In the genomic region with DNA sequence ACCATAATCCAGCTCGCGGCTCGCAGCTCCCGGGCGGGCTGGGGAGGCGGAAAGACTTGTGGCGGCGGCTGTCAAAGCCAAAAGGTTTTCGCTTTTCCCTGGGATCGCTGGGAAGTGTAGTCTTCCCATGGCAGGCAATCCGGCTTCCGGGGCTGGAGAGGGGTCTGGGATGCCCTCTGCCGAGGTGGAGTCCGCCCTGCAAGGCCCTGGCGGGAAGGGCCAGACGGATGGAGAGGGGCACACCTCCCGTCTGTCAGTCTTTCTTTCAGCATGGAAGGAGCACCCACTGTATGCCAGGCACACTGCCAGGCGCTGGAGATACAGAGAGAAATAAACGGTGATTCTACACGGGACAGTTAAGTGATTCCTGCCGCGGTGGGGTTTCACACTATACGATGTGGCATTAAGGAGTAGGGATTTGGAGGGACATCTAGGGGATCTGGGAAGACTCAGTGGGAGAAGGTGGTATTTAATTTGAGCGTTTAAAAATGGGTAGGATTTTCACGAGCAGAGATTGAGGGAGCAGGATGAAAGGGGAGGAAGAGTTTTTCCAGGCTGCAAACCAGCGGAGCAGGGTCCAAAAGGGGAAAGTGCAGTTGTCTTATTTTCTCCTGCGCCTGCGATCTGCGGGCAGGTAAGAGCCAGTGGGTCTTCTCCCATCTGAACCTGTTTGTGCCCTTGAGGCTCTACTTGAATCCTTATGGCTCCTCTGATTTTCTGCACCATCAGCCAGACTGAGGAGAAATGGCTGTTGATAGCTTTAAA, we compare ENCODE assay signal across 1 cellular context.
TF ChIP-seq lines count a peak whose summit lies in the region.

A gene (minus strand): TSS at position 60 of the 765 bp plus-strand sequence. CDS start 461 bp downstream, outside the sequence.

TF ChIP-seq in HepG2, 621 proteins besides CTCF, POLR2A, EP300 and RAD21 (continued from another document and continues in another):
- TF ChIP-seq, protein P1, sequence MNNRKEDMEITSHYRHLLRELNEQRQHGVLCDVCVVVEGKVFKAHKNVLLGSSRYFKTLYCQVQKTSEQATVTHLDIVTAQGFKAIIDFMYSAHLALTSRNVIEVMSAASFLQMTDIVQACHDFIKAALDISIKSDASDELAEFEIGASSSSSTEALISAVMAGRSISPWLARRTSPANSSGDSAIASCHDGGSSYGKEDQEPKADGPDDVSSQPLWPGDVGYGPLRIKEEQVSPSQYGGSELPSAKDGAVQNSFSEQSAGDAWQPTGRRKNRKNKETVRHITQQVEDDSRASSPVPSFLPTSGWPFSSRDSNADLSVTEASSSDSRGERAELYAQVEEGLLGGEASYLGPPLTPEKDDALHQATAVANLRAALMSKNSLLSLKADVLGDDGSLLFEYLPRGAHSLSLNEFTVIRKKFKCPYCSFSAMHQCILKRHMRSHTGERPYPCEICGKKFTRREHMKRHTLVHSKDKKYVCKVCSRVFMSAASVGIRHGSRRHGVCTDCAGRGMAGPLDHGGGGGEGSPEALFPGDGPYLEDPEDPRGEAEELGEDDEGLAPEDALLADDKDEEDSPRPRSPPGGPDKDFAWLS (CRISPR knock-in tag; IDR thresholded peaks at IDR 0.05; ENCODE audit: borderline replicate concordance) = no peak
- TF ChIP-seq CHD2 (IDR thresholded peaks at IDR 0.05; ENCODE audit: low read depth, low read length) (no peak), MTA3 (CRISPR knock-in tag; IDR thresholded peaks at IDR 0.05) (no peak), KLF16 (CRISPR knock-in tag; IDR thresholded peaks at IDR 0.05) (no peak; a peak in 1 of 4 replicates), SRSF4 (IDR thresholded peaks at IDR 0.05; ENCODE audit: low read depth, low read length, poor library complexity, severe bottlenecking) (no peak), ZNF891 (CRISPR knock-in tag; IDR thresholded peaks at IDR 0.05) (peak; percentile 33; the same call in 1 of the 2 replicates), MAFG (CRISPR knock-in tag; IDR thresholded peaks at IDR 0.05) (no peak), NONO (IDR thresholded peaks at IDR 0.05) (no peak), NONO (CRISPR knock-in tag; conservative IDR thresholded peaks at IDR 0.05) (peak; percentile 54; the same call in 1 of the 2 replicates), MEIS1 (CRISPR knock-in tag; IDR thresholded peaks at IDR 0.05; ENCODE audit: borderline replicate concordance) (0 out of 2 replicates have a peak, but pooled peaks have one; percentile 20), ARNT (IDR thresholded peaks at IDR 0.05) (no peak), ZNF329 (CRISPR knock-in tag; IDR thresholded peaks at IDR 0.05; ENCODE audit: low read depth) (no peak), ZFYVE20 (CRISPR knock-in tag; IDR thresholded peaks at IDR 0.05; ENCODE audit: borderline replicate concordance, low read depth) (no peak), SMAD3 (CRISPR knock-in tag; IDR thresholded peaks at IDR 0.05) (peak; percentile 49; the same call in 1 of the 2 replicates), ZNF382 (CRISPR knock-in tag; IDR thresholded peaks at IDR 0.05; ENCODE audit: borderline replicate concordance) (no peak), ZFX (CRISPR knock-in tag; IDR thresholded peaks at IDR 0.05; ENCODE audit: low read depth) (peak; percentile 69), ZNF781 (CRISPR knock-in tag; IDR thresholded peaks at IDR 0.05; ENCODE audit: borderline replicate concordance, not compliant biosample characterization) (no peak), ZNF33B (CRISPR knock-in tag; IDR thresholded peaks at IDR 0.05) (no peak), SOX5 (CRISPR knock-in tag; IDR thresholded peaks at IDR 0.05; ENCODE audit: borderline replicate concordance) (0 out of 2 replicates have a peak, but pooled peaks have one; percentile 19), GABPA (IDR thresholded peaks at IDR 0.05; ENCODE audit: low read depth, low read length) (peak; percentile 72), GABPA (CRISPR knock-in tag; IDR thresholded peaks at IDR 0.05; ENCODE audit: low read depth) (peak; percentile 94), JDP2 (CRISPR knock-in tag; IDR thresholded peaks at IDR 0.05; ENCODE audit: borderline replicate concordance) (no peak), MED1 (CRISPR knock-in tag; IDR thresholded peaks at IDR 0.05) (peak; percentile 35), FOXM1 (CRISPR knock-in tag; IDR thresholded peaks at IDR 0.05) (no peak), MATR3 (CRISPR knock-in tag; IDR thresholded peaks at IDR 0.05) (no peak), RFXAP (CRISPR knock-in tag; IDR thresholded peaks at IDR 0.05; ENCODE audit: borderline replicate concordance) (0 out of 2 replicates have a peak, but pooled peaks have one; percentile 27), NFE2L2 (IDR thresholded peaks at IDR 0.05; ENCODE audit: low read length) (no peak), SP2 (CRISPR knock-in tag; IDR thresholded peaks at IDR 0.05) (peak; percentile 53), ZNF251 (CRISPR knock-in tag; IDR thresholded peaks at IDR 0.05) (no peak), ONECUT2 (CRISPR knock-in tag; IDR thresholded peaks at IDR 0.05) (no peak), REPIN1 (CRISPR knock-in tag; IDR thresholded peaks at IDR 0.05; ENCODE audit: borderline replicate concordance, low read depth) (peak; percentile 36; the same call in 1 of the 2 replicates), ZNF547 (CRISPR knock-in tag; IDR thresholded peaks at IDR 0.05) (no peak), ZNF83 (CRISPR knock-in tag; IDR thresholded peaks at IDR 0.05; ENCODE audit: borderline replicate concordance) (no peak), SNAI1 (CRISPR knock-in tag; IDR thresholded peaks at IDR 0.05; ENCODE audit: borderline replicate concordance) (0 out of 2 replicates have a peak, but pooled peaks have one; percentile 50)
- TF ChIP-seq, protein P2, sequence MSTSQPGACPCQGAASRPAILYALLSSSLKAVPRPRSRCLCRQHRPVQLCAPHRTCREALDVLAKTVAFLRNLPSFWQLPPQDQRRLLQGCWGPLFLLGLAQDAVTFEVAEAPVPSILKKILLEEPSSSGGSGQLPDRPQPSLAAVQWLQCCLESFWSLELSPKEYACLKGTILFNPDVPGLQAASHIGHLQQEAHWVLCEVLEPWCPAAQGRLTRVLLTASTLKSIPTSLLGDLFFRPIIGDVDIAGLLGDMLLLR (CRISPR knock-in tag; IDR thresholded peaks at IDR 0.05) = peak; percentile 62; the same call in 1 of the 2 replicates
- TF ChIP-seq, protein P3, sequence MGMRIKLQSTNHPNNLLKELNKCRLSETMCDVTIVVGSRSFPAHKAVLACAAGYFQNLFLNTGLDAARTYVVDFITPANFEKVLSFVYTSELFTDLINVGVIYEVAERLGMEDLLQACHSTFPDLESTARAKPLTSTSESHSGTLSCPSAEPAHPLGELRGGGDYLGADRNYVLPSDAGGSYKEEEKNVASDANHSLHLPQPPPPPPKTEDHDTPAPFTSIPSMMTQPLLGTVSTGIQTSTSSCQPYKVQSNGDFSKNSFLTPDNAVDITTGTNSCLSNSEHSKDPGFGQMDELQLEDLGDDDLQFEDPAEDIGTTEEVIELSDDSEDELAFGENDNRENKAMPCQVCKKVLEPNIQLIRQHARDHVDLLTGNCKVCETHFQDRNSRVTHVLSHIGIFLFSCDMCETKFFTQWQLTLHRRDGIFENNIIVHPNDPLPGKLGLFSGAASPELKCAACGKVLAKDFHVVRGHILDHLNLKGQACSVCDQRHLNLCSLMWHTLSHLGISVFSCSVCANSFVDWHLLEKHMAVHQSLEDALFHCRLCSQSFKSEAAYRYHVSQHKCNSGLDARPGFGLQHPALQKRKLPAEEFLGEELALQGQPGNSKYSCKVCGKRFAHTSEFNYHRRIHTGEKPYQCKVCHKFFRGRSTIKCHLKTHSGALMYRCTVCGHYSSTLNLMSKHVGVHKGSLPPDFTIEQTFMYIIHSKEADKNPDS (CRISPR knock-in tag; IDR thresholded peaks at IDR 0.05) = no peak
- TF ChIP-seq, protein P4, sequence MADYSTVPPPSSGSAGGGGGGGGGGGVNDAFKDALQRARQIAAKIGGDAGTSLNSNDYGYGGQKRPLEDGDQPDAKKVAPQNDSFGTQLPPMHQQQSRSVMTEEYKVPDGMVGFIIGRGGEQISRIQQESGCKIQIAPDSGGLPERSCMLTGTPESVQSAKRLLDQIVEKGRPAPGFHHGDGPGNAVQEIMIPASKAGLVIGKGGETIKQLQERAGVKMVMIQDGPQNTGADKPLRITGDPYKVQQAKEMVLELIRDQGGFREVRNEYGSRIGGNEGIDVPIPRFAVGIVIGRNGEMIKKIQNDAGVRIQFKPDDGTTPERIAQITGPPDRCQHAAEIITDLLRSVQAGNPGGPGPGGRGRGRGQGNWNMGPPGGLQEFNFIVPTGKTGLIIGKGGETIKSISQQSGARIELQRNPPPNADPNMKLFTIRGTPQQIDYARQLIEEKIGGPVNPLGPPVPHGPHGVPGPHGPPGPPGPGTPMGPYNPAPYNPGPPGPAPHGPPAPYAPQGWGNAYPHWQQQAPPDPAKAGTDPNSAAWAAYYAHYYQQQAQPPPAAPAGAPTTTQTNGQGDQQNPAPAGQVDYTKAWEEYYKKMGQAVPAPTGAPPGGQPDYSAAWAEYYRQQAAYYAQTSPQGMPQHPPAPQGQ (CRISPR knock-in tag; IDR thresholded peaks at IDR 0.05; ENCODE audit: borderline replicate concordance) = no peak; the same call in 1 of the 2 replicates
- TF ChIP-seq, protein P5, sequence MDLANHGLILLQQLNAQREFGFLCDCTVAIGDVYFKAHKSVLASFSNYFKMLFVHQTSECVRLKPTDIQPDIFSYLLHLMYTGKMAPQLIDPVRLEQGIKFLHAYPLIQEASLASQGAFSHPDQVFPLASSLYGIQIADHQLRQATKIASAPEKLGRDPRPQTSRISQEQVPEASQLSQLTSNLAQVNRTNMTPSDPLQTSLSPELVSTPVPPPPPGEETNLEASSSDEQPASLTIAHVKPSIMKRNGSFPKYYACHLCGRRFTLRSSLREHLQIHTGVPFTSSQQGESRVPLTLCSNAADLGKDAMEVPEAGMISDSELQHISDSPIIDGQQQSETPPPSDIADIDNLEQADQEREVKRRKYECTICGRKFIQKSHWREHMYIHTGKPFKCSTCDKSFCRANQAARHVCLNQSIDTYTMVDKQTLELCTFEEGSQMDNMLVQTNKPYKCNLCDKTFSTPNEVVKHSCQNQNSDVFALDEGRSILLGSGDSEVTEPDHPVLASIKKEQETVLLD (CRISPR knock-in tag; IDR thresholded peaks at IDR 0.05; ENCODE audit: low read depth) = no peak
- TF ChIP-seq, protein P6, sequence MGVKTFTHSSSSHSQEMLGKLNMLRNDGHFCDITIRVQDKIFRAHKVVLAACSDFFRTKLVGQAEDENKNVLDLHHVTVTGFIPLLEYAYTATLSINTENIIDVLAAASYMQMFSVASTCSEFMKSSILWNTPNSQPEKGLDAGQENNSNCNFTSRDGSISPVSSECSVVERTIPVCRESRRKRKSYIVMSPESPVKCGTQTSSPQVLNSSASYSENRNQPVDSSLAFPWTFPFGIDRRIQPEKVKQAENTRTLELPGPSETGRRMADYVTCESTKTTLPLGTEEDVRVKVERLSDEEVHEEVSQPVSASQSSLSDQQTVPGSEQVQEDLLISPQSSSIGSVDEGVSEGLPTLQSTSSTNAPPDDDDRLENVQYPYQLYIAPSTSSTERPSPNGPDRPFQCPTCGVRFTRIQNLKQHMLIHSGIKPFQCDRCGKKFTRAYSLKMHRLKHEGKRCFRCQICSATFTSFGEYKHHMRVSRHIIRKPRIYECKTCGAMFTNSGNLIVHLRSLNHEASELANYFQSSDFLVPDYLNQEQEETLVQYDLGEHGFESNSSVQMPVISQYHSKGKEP (CRISPR knock-in tag; IDR thresholded peaks at IDR 0.05) = 0 out of 2 replicates have a peak, but pooled peaks have one; percentile 29
- TF ChIP-seq, protein P7, sequence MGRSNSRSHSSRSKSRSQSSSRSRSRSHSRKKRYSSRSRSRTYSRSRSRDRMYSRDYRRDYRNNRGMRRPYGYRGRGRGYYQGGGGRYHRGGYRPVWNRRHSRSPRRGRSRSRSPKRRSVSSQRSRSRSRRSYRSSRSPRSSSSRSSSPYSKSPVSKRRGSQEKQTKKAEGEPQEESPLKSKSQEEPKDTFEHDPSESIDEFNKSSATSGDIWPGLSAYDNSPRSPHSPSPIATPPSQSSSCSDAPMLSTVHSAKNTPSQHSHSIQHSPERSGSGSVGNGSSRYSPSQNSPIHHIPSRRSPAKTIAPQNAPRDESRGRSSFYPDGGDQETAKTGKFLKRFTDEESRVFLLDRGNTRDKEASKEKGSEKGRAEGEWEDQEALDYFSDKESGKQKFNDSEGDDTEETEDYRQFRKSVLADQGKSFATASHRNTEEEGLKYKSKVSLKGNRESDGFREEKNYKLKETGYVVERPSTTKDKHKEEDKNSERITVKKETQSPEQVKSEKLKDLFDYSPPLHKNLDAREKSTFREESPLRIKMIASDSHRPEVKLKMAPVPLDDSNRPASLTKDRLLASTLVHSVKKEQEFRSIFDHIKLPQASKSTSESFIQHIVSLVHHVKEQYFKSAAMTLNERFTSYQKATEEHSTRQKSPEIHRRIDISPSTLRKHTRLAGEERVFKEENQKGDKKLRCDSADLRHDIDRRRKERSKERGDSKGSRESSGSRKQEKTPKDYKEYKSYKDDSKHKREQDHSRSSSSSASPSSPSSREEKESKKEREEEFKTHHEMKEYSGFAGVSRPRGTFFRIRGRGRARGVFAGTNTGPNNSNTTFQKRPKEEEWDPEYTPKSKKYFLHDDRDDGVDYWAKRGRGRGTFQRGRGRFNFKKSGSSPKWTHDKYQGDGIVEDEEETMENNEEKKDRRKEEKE (IDR thresholded peaks at IDR 0.05) = no peak
- TF ChIP-seq, protein P8, sequence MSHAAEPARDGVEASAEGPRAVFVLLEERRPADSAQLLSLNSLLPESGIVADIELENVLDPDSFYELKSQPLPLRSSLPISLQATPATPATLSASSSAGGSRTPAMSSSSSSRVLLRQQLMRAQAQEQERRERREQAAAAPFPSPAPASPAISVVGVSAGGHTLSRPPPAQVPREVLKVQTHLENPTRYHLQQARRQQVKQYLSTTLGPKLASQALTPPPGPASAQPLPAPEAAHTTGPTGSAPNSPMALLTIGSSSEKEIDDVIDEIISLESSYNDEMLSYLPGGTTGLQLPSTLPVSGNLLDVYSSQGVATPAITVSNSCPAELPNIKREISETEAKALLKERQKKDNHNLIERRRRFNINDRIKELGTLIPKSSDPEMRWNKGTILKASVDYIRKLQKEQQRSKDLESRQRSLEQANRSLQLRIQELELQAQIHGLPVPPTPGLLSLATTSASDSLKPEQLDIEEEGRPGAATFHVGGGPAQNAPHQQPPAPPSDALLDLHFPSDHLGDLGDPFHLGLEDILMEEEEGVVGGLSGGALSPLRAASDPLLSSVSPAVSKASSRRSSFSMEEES (CRISPR knock-in tag; IDR thresholded peaks at IDR 0.05) = no peak
- TF ChIP-seq, protein P9, sequence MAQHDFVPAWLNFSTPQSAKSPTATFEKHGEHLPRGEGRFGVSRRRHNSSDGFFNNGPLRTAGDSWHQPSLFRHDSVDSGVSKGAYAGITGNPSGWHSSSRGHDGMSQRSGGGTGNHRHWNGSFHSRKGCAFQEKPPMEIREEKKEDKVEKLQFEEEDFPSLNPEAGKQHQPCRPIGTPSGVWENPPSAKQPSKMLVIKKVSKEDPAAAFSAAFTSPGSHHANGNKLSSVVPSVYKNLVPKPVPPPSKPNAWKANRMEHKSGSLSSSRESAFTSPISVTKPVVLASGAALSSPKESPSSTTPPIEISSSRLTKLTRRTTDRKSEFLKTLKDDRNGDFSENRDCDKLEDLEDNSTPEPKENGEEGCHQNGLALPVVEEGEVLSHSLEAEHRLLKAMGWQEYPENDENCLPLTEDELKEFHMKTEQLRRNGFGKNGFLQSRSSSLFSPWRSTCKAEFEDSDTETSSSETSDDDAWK (CRISPR knock-in tag; IDR thresholded peaks at IDR 0.05) = no peak
- TF ChIP-seq, protein P10, sequence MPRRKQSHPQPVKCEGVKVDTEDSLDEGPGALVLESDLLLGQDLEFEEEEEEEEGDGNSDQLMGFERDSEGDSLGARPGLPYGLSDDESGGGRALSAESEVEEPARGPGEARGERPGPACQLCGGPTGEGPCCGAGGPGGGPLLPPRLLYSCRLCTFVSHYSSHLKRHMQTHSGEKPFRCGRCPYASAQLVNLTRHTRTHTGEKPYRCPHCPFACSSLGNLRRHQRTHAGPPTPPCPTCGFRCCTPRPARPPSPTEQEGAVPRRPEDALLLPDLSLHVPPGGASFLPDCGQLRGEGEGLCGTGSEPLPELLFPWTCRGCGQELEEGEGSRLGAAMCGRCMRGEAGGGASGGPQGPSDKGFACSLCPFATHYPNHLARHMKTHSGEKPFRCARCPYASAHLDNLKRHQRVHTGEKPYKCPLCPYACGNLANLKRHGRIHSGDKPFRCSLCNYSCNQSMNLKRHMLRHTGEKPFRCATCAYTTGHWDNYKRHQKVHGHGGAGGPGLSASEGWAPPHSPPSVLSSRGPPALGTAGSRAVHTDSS (CRISPR knock-in tag; conservative IDR thresholded peaks at IDR 0.05) = no peak
